ENCODE assay signal across 2 cellular contexts in genomic region chr11:85750646-85751045, GRCh38.
TF ChIP-seq lines count a peak whose summit lies in the region.

No MANE protein-coding gene starts in this region.

TF ChIP-seq in A549, 52 proteins besides CTCF, POLR2A, EP300 and RAD21:
- TF ChIP-seq USF2 (IDR thresholded peaks at IDR 0.05) (no peak), EHMT2 (IDR thresholded peaks at IDR 0.05; ENCODE audit: low read depth) (no peak)
TF ChIP-seq in A549: peak in this region for 0.

TF ChIP-seq in SK-N-SH, 30 proteins besides CTCF, POLR2A, EP300 and RAD21:
- TF ChIP-seq RFX5 (IDR thresholded peaks at IDR 0.05; ENCODE audit: low read length) (no peak), PBX3 (IDR thresholded peaks at IDR 0.05) (no peak), RCOR1 (IDR thresholded peaks at IDR 0.05; ENCODE audit: low read length) (no peak), CHD2 (IDR thresholded peaks at IDR 0.05; ENCODE audit: low read length, partially characterized antibody) (no peak), YY1 (IDR thresholded peaks at IDR 0.05; ENCODE audit: low read depth) (no peak), FOXM1 (IDR thresholded peaks at IDR 0.05; ENCODE audit: low read depth) (no peak), TCF12 (IDR thresholded peaks at IDR 0.05) (no peak), ELF1 (IDR thresholded peaks at IDR 0.05) (no peak), RXRA (IDR thresholded peaks at IDR 0.05; ENCODE audit: borderline replicate concordance, low read depth) (no peak), FOSL2 (IDR thresholded peaks at IDR 0.05; ENCODE audit: borderline replicate concordance, low read depth) (no peak), TAF1 (IDR thresholded peaks at IDR 0.05; ENCODE audit: borderline replicate concordance, low read depth, low read length) (no peak), NFIC (IDR thresholded peaks at IDR 0.05; ENCODE audit: borderline replicate concordance) (no peak), SIN3A (IDR thresholded peaks at IDR 0.05; ENCODE audit: borderline replicate concordance, low read depth, low read length) (no peak), MEF2A (IDR thresholded peaks at IDR 0.05; ENCODE audit: borderline replicate concordance, low read depth) (no peak), JUND (IDR thresholded peaks at IDR 0.05) (no peak), NRF1 (IDR thresholded peaks at IDR 0.05; ENCODE audit: low read depth, low read length) (no peak)
- TF ChIP-seq, protein P1, sequence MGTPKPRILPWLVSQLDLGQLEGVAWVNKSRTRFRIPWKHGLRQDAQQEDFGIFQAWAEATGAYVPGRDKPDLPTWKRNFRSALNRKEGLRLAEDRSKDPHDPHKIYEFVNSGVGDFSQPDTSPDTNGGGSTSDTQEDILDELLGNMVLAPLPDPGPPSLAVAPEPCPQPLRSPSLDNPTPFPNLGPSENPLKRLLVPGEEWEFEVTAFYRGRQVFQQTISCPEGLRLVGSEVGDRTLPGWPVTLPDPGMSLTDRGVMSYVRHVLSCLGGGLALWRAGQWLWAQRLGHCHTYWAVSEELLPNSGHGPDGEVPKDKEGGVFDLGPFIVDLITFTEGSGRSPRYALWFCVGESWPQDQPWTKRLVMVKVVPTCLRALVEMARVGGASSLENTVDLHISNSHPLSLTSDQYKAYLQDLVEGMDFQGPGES (IDR thresholded peaks at IDR 0.05; ENCODE audit: low read depth, low read length) = no peak
